In genomic region chr1:1616838-1617237, GRCh38 we compare ENCODE assay signal across 6 cellular contexts. TPM values are rescaled to one million over a fixed set of nuclear protein-coding genes. Genes with fewer than 3 reads are reported as not detected.
DNase-seq lines count a peak whose midpoint lies in the region; ATAC-seq lines count a peak whose summit lies in the region.

No MANE protein-coding gene starts in this region.

- peak overlapping the region; percentile 38 to 83 (median 67) for H3K27ac Mint-ChIP-seq in CD4-positive, CD25-positive, alpha-beta regulatory T cell
- H3K27ac Mint-ChIP-seq in activated T-cell treated with anti-CD3 and anti-CD28 coated beads, Interleukin-2, amount 50 U/mL, for 72 hours = peak overlapping the region; percentile 87

- H3K36me3 Mint-ChIP-seq in CD4-positive, CD25-positive, alpha-beta regulatory T cell = peaks cover 5% of the 10 kb centered on the region
- H3K36me3 Mint-ChIP-seq in activated T-cell treated with anti-CD3 and anti-CD28 coated beads, Interleukin-2, amount 50 U/mL, for 72 hours (ENCODE audit: insufficient read depth in 2 of 2) = peaks cover 0 to 4% of the 10 kb centered on the region in 2 donors

- no peaks in the 10 kb centered on the region for H3K27me3 Mint-ChIP-seq in CD4-positive, CD25-positive, alpha-beta regulatory T cell
- no peaks in the 10 kb centered on the region for H3K27me3 Mint-ChIP-seq in activated T-cell treated with anti-CD3 and anti-CD28 coated beads, Interleukin-2, amount 50 U/mL, for 72 hours (ENCODE audit: low read depth)

- H3K27ac ChIP-seq in CD4-positive, CD25-positive, alpha-beta regulatory T cell (ENCODE audit: insufficient read depth, low read length, poor library complexity, severe bottlenecking) = no peak overlapping the region
- no peak overlapping the region for H3K27ac ChIP-seq in mesendoderm (ENCODE audit: low read depth, low read length)

- no peak overlapping the region for H3K4me2 ChIP-seq in mesendoderm (ENCODE audit: low read length)

- H3K9ac ChIP-seq in mesendoderm (ENCODE audit: low read length) = peak overlapping the region; percentile 100

- no peaks in the 10 kb centered on the region for H3K27me3 ChIP-seq in CD4-positive, CD25-positive, alpha-beta regulatory T cell (ENCODE audit: control insufficient read depth, insufficient read depth, low read length)
- no peaks in the 10 kb centered on the region for H3K27me3 ChIP-seq in mesendoderm (ENCODE audit: insufficient read depth, low read length, poor library complexity)

- peak overlapping the region; percentile 85 to 90 (median 87) for H3K4me3 Mint-ChIP-seq in CD4-positive, CD25-positive, alpha-beta regulatory T cell
- H3K4me3 Mint-ChIP-seq in activated T-cell treated with anti-CD3 and anti-CD28 coated beads, Interleukin-2, amount 50 U/mL, for 72 hours = peak overlapping the region; percentile 86

- no CpG with 5 or more reads among the region's 19 CpGs for WGBS in mesendoderm (ENCODE audit: extremely low coverage, insufficient coverage, low lambda C conversion rate)

- no peak overlapping the region for H3K4ac ChIP-seq in mesendoderm (ENCODE audit: low read depth, low read length)

- ATAC-seq in CD4-positive, CD25-positive, alpha-beta regulatory T cell (ENCODE audit: low read depth in 2 of 2) = no peak
- ATAC-seq in activated T-cell treated with anti-CD3 and anti-CD28 coated beads, Interleukin-2, amount 50 U/mL, for 72 hours (replicated peaks in 1 of 2) = no peak
- ATAC-seq in left lobe of liver = no peak

- peaks cover 8% of the 10 kb centered on the region for H3K79me1 ChIP-seq in mesendoderm (ENCODE audit: low read length)

- no peak overlapping the region for H3K4me3 ChIP-seq in CD4-positive, CD25-positive, alpha-beta regulatory T cell (ENCODE audit: low read depth, low read length)
- no peak overlapping the region for H3K4me3 ChIP-seq in mesendoderm (ENCODE audit: low read length)

- no peak overlapping the region for H2BK120ac ChIP-seq in mesendoderm (ENCODE audit: low read depth, low read length)

- H2BK5ac ChIP-seq in mesendoderm (ENCODE audit: low read length) = no peak overlapping the region

- H2AK5ac ChIP-seq in mesendoderm (ENCODE audit: low read length) = no peak overlapping the region

- no peak overlapping the region for H3K18ac ChIP-seq in mesendoderm (ENCODE audit: low read length)

- peaks cover 0 to 1% (median 0%) of the 10 kb centered on the region in 7 donors for H3K9me3 Mint-ChIP-seq in CD4-positive, CD25-positive, alpha-beta regulatory T cell
- no peaks in the 10 kb centered on the region for H3K9me3 Mint-ChIP-seq in activated T-cell treated with anti-CD3 and anti-CD28 coated beads, Interleukin-2, amount 50 U/mL, for 72 hours

- H3K9me3 ChIP-seq in CD4-positive, CD25-positive, alpha-beta regulatory T cell (ENCODE audit: control insufficient read depth in 2 of 2, low read length in 2 of 2) = no peaks in the 10 kb centered on the region

- peaks cover 5 to 30% (median 13%) of the 10 kb centered on the region in 4 donors for H3K4me1 Mint-ChIP-seq in CD4-positive, CD25-positive, alpha-beta regulatory T cell
- peaks cover 19% of the 10 kb centered on the region for H3K4me1 Mint-ChIP-seq in activated T-cell treated with anti-CD3 and anti-CD28 coated beads, Interleukin-2, amount 50 U/mL, for 72 hours (ENCODE audit: low read depth)

- H3K36me3 ChIP-seq in CD4-positive, CD25-positive, alpha-beta regulatory T cell (ENCODE audit: control insufficient read depth, insufficient read depth, low read length) = peaks cover 2% of the 10 kb centered on the region
- no peaks in the 10 kb centered on the region for H3K36me3 ChIP-seq in mesendoderm (ENCODE audit: control insufficient read depth, insufficient read depth, low read length)

- no peak overlapping the region for H3K23ac ChIP-seq in mesendoderm (ENCODE audit: low read length)

- H4K5ac ChIP-seq in mesendoderm (ENCODE audit: low read length) = no peak overlapping the region

- H2BK15ac ChIP-seq in mesendoderm (replicated peaks; ENCODE audit: low read depth) = no peak overlapping the region

- no peak overlapping the region for H4K8ac ChIP-seq in mesendoderm (ENCODE audit: low read depth, low read length)

- H3K56ac ChIP-seq in mesendoderm (ENCODE audit: low read length) = peak overlapping the region; percentile 64

- H3K4me1 ChIP-seq in CD4-positive, CD25-positive, alpha-beta regulatory T cell (ENCODE audit: control insufficient read depth, insufficient read depth, low read length, poor library complexity, severe bottlenecking) = peaks cover 27% of the 10 kb centered on the region
- H3K4me1 ChIP-seq in mesendoderm (ENCODE audit: control insufficient read depth, low read depth, low read length) = peaks cover 7% of the 10 kb centered on the region

- H3K79me2 ChIP-seq in mesendoderm (ENCODE audit: control insufficient read depth, insufficient read depth, low read length) = peaks cover 4% of the 10 kb centered on the region

- DNase-seq in CD4-positive, CD25-positive, alpha-beta regulatory T cell = no peak
- no peak for DNase-seq in activated T-cell treated with anti-CD3 and anti-CD28 coated beads, Interleukin-2, amount 50 U/mL, for 72 hours
- DNase-seq in mesendoderm = no peak
- no peak for DNase-seq in GF-D8 (lab: John Stamatoyannopoulos, UW)
- DNase-seq in NCI-H187 (lab: John Stamatoyannopoulos, UW) = no peak
- no peak for DNase-seq in left lobe of liver (ENCODE audit: low spot score)

RNA-seq across cellular contexts. Expression of gene MIB2, which starts 1.5 kb away (rescaled TPM):
- total RNA-seq in CD4-positive, CD25-positive, alpha-beta regulatory T cell = 58.2 TPM
- 10 to 100 TPM; 15.9 to 20.6 (median 19.0) TPM for polyA plus RNA-seq in CD4-positive, CD25-positive, alpha-beta regulatory T cell
- total RNA-seq in activated T-cell treated with anti-CD3 and anti-CD28 coated beads, Interleukin-2, amount 50 U/mL, for 72 hours = 10 to 100 TPM; 68.6 to 78.6 TPM
- 38.7 TPM for polyA plus RNA-seq in mesendoderm (2013, experiment 1 of 2)
- polyA plus RNA-seq in mesendoderm (2013, experiment 2 of 2) = 40.8 TPM
- 65.1 TPM for total RNA-seq in left lobe of liver

RNA-seq across cellular contexts. Expression of gene MMP23B, which starts 15.1 kb away (rescaled TPM):
- 4.1 TPM for total RNA-seq in CD4-positive, CD25-positive, alpha-beta regulatory T cell
- polyA plus RNA-seq in CD4-positive, CD25-positive, alpha-beta regulatory T cell = under 1 TPM in 2 of 4 donors, not detected in 2; 0.18 to 0.21 TPM
- total RNA-seq in activated T-cell treated with anti-CD3 and anti-CD28 coated beads, Interleukin-2, amount 50 U/mL, for 72 hours = 1 to 10 TPM; 1.5 TPM
- 7.0 TPM for polyA plus RNA-seq in mesendoderm (2013, experiment 1 of 2)
- 6.5 TPM for polyA plus RNA-seq in mesendoderm (2013, experiment 2 of 2)
- 1.6 TPM for total RNA-seq in left lobe of liver

RNA-seq across cellular contexts. Expression of gene FNDC10, which starts 16.9 kb away (rescaled TPM):
- total RNA-seq in CD4-positive, CD25-positive, alpha-beta regulatory T cell = 0.96 TPM
- polyA plus RNA-seq in CD4-positive, CD25-positive, alpha-beta regulatory T cell = under 1 TPM; 0.21 to 0.37 (median 0.29) TPM
- 1 to 10 TPM in 1 of 2 donors, under 1 TPM in 1; 1.00 to 1.5 TPM for total RNA-seq in activated T-cell treated with anti-CD3 and anti-CD28 coated beads, Interleukin-2, amount 50 U/mL, for 72 hours
- 3.8 TPM for polyA plus RNA-seq in mesendoderm (2013, experiment 1 of 2)
- 4.0 TPM for polyA plus RNA-seq in mesendoderm (2013, experiment 2 of 2)
- 0.58 TPM for total RNA-seq in left lobe of liver

RNA-seq across cellular contexts. Expression of gene CDK11B, which starts 42.0 kb away (rescaled TPM):
- total RNA-seq in CD4-positive, CD25-positive, alpha-beta regulatory T cell = 47.2 TPM
- 10 to 100 TPM in 1 of 4 donors, 1 to 10 TPM in 3; 9.3 to 11.3 (median 9.7) TPM for polyA plus RNA-seq in CD4-positive, CD25-positive, alpha-beta regulatory T cell
- total RNA-seq in activated T-cell treated with anti-CD3 and anti-CD28 coated beads, Interleukin-2, amount 50 U/mL, for 72 hours = 10 to 100 TPM; 41.5 to 42.3 TPM
- polyA plus RNA-seq in mesendoderm (2013, experiment 1 of 2) = 39.1 TPM
- polyA plus RNA-seq in mesendoderm (2013, experiment 2 of 2) = 38.3 TPM
- 8.7 TPM for total RNA-seq in left lobe of liver

RNA-seq across cellular contexts. Expression of gene SSU72, which starts 42.2 kb away (rescaled TPM):
- total RNA-seq in CD4-positive, CD25-positive, alpha-beta regulatory T cell = 104 TPM
- 100 to 1,000 TPM; 185 to 279 (median 217) TPM for polyA plus RNA-seq in CD4-positive, CD25-positive, alpha-beta regulatory T cell
- 100 to 1,000 TPM; 138 to 167 TPM for total RNA-seq in activated T-cell treated with anti-CD3 and anti-CD28 coated beads, Interleukin-2, amount 50 U/mL, for 72 hours
- 173 TPM for polyA plus RNA-seq in mesendoderm (2013, experiment 1 of 2)
- 175 TPM for polyA plus RNA-seq in mesendoderm (2013, experiment 2 of 2)
- 65.4 TPM for total RNA-seq in left lobe of liver
